Comparison of ENCODE assay signal across 1 cellular context in the genomic region with DNA sequence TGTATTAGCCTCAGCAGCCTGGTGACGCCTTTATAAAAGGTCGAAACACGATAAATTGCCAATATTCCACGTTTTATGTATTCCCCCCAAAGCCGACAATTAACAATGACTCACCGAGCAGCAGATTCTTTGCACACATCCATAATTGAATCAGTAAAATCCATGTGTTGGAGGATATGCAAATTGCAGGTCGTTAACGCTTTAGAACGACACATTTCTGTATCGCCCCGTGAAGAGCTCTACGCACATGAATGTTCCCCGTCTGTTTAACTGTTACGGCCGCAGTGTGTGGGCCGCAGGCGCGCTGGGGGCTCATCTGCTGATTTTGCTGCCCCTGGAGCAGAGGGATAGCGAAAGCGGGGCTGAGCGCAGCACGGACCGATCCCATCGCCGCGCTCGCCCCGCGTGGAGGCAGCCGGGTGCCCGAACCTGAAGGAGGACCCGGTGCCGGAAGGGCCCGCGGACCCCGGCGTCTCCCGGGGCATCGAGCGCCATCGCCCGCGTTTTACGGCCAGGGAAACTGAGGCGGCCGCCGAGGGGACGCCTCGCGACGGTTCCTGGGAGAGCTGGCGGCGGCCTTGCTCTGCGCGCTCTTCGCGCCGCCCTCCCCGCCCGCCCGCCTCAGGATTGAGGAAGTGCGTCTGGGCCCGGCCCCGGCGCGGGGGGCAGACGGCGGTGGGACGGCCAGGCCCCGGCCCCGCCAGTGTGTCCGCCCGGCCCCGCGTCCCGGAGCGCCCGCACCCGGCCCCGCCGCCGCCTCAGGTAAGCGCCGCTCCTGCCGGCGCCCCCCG.
TF ChIP-seq lines count a peak whose summit lies in the region.

A gene with protein sequence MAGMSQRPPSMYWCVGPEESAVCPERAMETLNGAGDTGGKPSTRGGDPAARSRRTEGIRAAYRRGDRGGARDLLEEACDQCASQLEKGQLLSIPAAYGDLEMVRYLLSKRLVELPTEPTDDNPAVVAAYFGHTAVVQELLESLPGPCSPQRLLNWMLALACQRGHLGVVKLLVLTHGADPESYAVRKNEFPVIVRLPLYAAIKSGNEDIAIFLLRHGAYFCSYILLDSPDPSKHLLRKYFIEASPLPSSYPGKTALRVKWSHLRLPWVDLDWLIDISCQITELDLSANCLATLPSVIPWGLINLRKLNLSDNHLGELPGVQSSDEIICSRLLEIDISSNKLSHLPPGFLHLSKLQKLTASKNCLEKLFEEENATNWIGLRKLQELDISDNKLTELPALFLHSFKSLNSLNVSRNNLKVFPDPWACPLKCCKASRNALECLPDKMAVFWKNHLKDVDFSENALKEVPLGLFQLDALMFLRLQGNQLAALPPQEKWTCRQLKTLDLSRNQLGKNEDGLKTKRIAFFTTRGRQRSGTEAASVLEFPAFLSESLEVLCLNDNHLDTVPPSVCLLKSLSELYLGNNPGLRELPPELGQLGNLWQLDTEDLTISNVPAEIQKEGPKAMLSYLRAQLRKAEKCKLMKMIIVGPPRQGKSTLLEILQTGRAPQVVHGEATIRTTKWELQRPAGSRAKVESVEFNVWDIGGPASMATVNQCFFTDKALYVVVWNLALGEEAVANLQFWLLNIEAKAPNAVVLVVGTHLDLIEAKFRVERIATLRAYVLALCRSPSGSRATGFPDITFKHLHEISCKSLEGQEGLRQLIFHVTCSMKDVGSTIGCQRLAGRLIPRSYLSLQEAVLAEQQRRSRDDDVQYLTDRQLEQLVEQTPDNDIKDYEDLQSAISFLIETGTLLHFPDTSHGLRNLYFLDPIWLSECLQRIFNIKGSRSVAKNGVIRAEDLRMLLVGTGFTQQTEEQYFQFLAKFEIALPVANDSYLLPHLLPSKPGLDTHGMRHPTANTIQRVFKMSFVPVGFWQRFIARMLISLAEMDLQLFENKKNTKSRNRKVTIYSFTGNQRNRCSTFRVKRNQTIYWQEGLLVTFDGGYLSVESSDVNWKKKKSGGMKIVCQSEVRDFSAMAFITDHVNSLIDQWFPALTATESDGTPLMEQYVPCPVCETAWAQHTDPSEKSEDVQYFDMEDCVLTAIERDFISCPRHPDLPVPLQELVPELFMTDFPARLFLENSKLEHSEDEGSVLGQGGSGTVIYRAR (N-terminal part only) (plus strand): TSS at position 668 of the 791 bp plus-strand sequence. CDS start 5,276 bp downstream, outside the sequence.

TF ChIP-seq in HEK293, 187 proteins besides CTCF, POLR2A, EP300 and RAD21:
- TF ChIP-seq MZF1 (tag by site-specific recombination; IDR thresholded peaks at IDR 0.05; ENCODE audit: borderline replicate concordance), result no peak
- TF ChIP-seq ZNF433 (tag by site-specific recombination; IDR thresholded peaks at IDR 0.05; ENCODE audit: low read depth), result no peak
- TF ChIP-seq ZSCAN23 (tag by site-specific recombination; IDR thresholded peaks at IDR 0.05), result no peak
- TF ChIP-seq, protein P1, sequence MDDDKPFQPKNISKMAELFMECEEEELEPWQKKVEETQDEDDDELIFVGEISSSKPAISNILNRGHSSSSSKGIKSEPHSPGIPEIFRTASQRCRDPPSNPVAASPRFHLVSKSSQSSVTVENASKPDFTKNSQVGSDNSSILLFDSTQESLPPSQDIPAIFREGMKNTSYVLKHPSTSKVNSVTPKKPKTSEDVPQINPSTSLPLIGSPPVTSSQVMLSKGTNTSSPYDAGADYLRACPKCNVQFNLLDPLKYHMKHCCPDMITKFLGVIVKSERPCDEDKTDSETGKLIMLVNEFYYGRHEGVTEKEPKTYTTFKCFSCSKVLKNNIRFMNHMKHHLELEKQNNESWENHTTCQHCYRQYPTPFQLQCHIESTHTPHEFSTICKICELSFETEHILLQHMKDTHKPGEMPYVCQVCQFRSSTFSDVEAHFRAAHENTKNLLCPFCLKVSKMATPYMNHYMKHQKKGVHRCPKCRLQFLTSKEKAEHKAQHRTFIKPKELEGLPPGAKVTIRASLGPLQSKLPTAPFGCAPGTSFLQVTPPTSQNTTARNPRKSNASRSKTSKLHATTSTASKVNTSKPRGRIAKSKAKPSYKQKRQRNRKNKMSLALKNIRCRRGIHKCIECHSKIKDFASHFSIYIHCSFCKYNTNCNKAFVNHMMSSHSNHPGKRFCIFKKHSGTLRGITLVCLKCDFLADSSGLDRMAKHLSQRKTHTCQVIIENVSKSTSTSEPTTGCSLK (tag by site-specific recombination; IDR thresholded peaks at IDR 0.05), result no peak
- TF ChIP-seq ZNF214 (tag by site-specific recombination; IDR thresholded peaks at IDR 0.05; ENCODE audit: borderline replicate concordance), result no peak
- TF ChIP-seq ZNF514 (tag by site-specific recombination; IDR thresholded peaks at IDR 0.05), result no peak
- TF ChIP-seq, protein P2, sequence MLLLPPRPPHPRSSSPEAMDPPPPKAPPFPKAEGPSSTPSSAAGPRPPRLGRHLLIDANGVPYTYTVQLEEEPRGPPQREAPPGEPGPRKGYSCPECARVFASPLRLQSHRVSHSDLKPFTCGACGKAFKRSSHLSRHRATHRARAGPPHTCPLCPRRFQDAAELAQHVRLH (tag by site-specific recombination; IDR thresholded peaks at IDR 0.05), result no peak
- TF ChIP-seq EGR2 (tag by site-specific recombination; IDR thresholded peaks at IDR 0.05; ENCODE audit: low read depth), result no peak
- TF ChIP-seq, protein P3, sequence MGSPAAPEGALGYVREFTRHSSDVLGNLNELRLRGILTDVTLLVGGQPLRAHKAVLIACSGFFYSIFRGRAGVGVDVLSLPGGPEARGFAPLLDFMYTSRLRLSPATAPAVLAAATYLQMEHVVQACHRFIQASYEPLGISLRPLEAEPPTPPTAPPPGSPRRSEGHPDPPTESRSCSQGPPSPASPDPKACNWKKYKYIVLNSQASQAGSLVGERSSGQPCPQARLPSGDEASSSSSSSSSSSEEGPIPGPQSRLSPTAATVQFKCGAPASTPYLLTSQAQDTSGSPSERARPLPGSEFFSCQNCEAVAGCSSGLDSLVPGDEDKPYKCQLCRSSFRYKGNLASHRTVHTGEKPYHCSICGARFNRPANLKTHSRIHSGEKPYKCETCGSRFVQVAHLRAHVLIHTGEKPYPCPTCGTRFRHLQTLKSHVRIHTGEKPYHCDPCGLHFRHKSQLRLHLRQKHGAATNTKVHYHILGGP (tag by site-specific recombination; IDR thresholded peaks at IDR 0.05), result no peak
- no peak for TF ChIP-seq ZNF16 (tag by site-specific recombination; IDR thresholded peaks at IDR 0.05; ENCODE audit: low read depth)
- TF ChIP-seq ZNF660 (tag by site-specific recombination; IDR thresholded peaks at IDR 0.05), result no peak
- TF ChIP-seq ZNF561 (tag by site-specific recombination; IDR thresholded peaks at IDR 0.05; ENCODE audit: borderline replicate concordance), result no peak
- TF ChIP-seq, protein P4, sequence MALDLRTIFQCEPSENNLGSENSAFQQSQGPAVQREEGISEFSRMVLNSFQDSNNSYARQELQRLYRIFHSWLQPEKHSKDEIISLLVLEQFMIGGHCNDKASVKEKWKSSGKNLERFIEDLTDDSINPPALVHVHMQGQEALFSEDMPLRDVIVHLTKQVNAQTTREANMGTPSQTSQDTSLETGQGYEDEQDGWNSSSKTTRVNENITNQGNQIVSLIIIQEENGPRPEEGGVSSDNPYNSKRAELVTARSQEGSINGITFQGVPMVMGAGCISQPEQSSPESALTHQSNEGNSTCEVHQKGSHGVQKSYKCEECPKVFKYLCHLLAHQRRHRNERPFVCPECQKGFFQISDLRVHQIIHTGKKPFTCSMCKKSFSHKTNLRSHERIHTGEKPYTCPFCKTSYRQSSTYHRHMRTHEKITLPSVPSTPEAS (tag by site-specific recombination; IDR thresholded peaks at IDR 0.05), result no peak
- no peak for TF ChIP-seq ZNF701 (tag by site-specific recombination; IDR thresholded peaks at IDR 0.05)
- TF ChIP-seq ZNF555 (tag by site-specific recombination; conservative IDR thresholded peaks at IDR 0.05), result no peak
- no peak for TF ChIP-seq ZBTB21 (tag by site-specific recombination; IDR thresholded peaks at IDR 0.05)
- TF ChIP-seq ZNF37A (tag by site-specific recombination; IDR thresholded peaks at IDR 0.05), result no peak
